In the genomic region with DNA sequence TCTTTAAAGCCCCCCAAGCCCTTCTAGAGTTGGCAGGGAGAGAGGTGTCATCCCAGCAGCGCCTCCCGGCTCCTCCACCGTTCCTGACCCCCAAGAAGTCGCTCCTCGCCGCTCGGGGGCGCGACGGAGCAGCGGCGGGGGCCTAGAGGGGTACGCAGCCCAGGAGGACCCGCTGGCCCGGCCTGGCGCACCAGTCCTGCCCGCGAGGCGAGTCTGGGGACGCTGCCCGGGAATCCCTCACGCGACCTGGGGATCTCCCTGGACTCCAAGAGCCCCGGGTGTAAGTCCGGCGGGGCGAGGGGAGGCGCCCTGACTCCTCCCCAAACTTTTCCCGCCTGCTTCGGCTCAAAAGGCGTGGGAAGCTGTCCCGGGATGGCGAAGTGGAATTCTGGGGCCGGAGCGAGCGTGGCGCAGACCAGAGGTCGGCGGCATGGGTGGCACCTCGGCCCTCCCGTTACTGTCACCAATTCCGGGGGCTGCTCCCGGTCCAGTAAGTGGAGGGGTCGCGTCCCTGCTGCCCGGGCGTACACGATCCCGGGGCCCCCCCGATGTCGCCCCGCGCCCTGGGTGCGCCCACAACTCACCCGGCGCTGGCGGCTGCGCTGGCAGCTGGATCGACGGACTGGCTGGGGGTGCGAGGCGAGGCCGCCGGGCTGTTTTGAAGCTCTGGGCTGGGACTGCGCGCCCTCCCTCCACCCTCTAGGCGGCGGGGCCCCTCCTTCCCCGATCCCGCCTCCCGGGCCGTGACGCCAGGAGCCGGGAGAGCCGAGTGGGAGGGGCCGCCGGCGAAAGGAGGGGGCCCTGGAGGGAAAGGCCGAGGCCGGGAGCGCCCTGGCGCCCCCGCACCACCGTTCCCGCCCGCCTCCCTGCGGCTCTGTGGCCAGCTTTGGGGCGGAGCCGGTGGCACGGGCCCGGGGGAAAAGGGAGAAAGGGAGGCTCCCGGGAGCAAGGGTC, we compare ENCODE assay signal across 8 cellular contexts. TPM values are rescaled to one million over a fixed set of nuclear protein-coding genes. Genes with fewer than 3 reads are reported as not detected.
A peak's percentile ranks its signal among the peaks of the same experiment; 100 is the strongest.
DNase-seq lines count a peak whose midpoint lies in the region; ATAC-seq and TF ChIP-seq lines count a peak whose summit lies in the region.

TSS of gene EMP2 (minus strand) at position 634 of the 954 bp plus-strand sequence. CDS start 32,981 bp downstream, outside the sequence.

- CTCF ChIA-PET in activated B cell treated with CpG ODN at 0.5 μM for 24 hours (lab: Charles Lee) = interaction anchor here (1.0 to 1.1 kb wide), 2 partner anchors 66 to 339 kb away, joined by 3 to 5 read pairs; no protein-coding TSS in a partner anchor

- in situ Hi-C loops in KBM-7 (cut with MboI; ENCODE audit: low pct_unique_long_range_greater_than_20kb, low sequenced_read_pairs) = no loop called here

- H3K9me3 Mint-ChIP-seq in activated B cell treated with CpG ODN at 0.5 μM for 24 hours = no peaks in the 10 kb centered on the region

- POLR2A ChIA-PET in activated B cell treated with CpG ODN at 0.5 μM for 24 hours (lab: Charles Lee) = interaction anchor here (0.5 kb wide), 1 partner anchor 77 kb away, joined by 6 read pairs; no protein-coding TSS in a partner anchor

- H3K36me3 Mint-ChIP-seq in activated B cell treated with CpG ODN at 0.5 μM for 24 hours (ENCODE audit: low read depth) = no peaks in the 10 kb centered on the region

- TF ChIP-seq EP300 in ovary (IDR thresholded peaks at IDR 0.05) = no peak

- H3K9me3 ChIP-seq in ovary = no peaks in the 10 kb centered on the region

- DNase-seq in DMS 273 treated with DMSO at 0.1 percent for 48 hours (lab: John Stamatoyannopoulos, UW) (peak; percentile 52), KBM-7 (peak; percentile 73), activated B cell treated with CpG ODN at 0.5 μM for 24 hours (peak; percentile 27), head of caudate nucleus (peak in 38 of 42 donors; percentile 6 to 63 (median 37)), ovary (peak; percentile 88 to 92 (median 91))

- H3K4me1 ChIP-seq in ovary (ENCODE audit: insufficient read depth) = peaks cover 24% of the 10 kb centered on the region

- intact Hi-C loops in activated B cell treated with CpG ODN at 0.5 μM for 24 hours (cut with micrococcal nuclease) (no loop called here), head of caudate nucleus (cut with DNase I) (no loop called here), ovary (cut with DNase I) (loop anchor here in 3 of 4 donors (5.0 to 10.0 kb wide), 3 partner anchors 38 to 157 kb away; no protein-coding TSS in a partner anchor)

- 0 to 2% (median 1%) methylated on average over 64 to 92 of the region's 92 CpGs for WGBS in ovary, 3 donors

- H3K4me3 ChIP-seq in ovary = peak within 1 kb of the TSS; percentile 84

- peaks cover 7% of the 10 kb centered on the region for H3K4me1 Mint-ChIP-seq in activated B cell treated with CpG ODN at 0.5 μM for 24 hours

- no peaks in the 10 kb centered on the region for H3K27me3 ChIP-seq in ovary

- peak; percentile 45 for ATAC-seq in activated B cell treated with CpG ODN at 0.5 μM for 24 hours (ENCODE audit: low read depth)
- no peak for ATAC-seq in HG03469 (IDR thresholded peaks at IDR 0.05; ENCODE audit: unreplicated experiment)
- ATAC-seq in HG02571 (IDR thresholded peaks at IDR 0.05; ENCODE audit: unreplicated experiment) = no peak
- ATAC-seq in GM18517 (IDR thresholded peaks at IDR 0.05; ENCODE audit: unreplicated experiment) = no peak

- no peak for TF ChIP-seq CTCF in activated B cell treated with CpG ODN at 0.5 μM for 24 hours (IDR thresholded peaks at IDR 0.05)
- TF ChIP-seq CTCF in ovary (IDR thresholded peaks at IDR 0.05) = peak; percentile 50 to 83 (median 83)

- no peaks in the 10 kb centered on the region for H3K36me3 ChIP-seq in ovary

- H3K27me3 Mint-ChIP-seq in activated B cell treated with CpG ODN at 0.5 μM for 24 hours = peaks cover 43% of the 10 kb centered on the region

- peak within 1 kb of the TSS; percentile 71 for H3K4me3 Mint-ChIP-seq in activated B cell treated with CpG ODN at 0.5 μM for 24 hours

- H3K27ac Mint-ChIP-seq in activated B cell treated with CpG ODN at 0.5 μM for 24 hours = no peak within 1 kb of the TSS

- peak within 1 kb of the TSS; percentile 94 to 99 for H3K27ac ChIP-seq in ovary

- TF ChIP-seq POLR2A in ovary (IDR thresholded peaks at IDR 0.05) = peak; percentile 86

RNA-seq across cellular contexts. Expression of gene EMP2, which starts in this region (rescaled TPM):
- total RNA-seq in activated B cell treated with CpG ODN at 0.5 μM for 24 hours (0.20 TPM in 1 of 2 replicates, not detected in the other), ovary (10 to 100 TPM; 38.9 to 97.7 (median 83.0) TPM)
- 100 to 1,000 TPM in 1 of 2 donors, 10 to 100 TPM in 1; 43.8 to 114 TPM for polyA plus RNA-seq in ovary

Comparison
In these comparisons a context has a peak if more than half of its experiments do, and no peak if none do; other contexts are left out.
1. RNA of gene EMP2 (total RNA-seq): 38.9 to 97.7 TPM in ovary; 0.20 TPM in activated B cell treated with CpG ODN at 0.5 μM for 24 hours; every median in the first group is over 10 times any median in the second.
2. Peak in DNase-seq and ATAC-seq in activated B cell treated with CpG ODN at 0.5 μM for 24 hours; RNA of the gene not detected or under 1 TPM.
3. DNase-seq: peak in every context shown above with its lines; median percentile 91 in ovary; 73 in KBM-7; 52 in DMS 273 treated with DMSO at 0.1 percent for 48 hours; 37 in head of caudate nucleus; 27 in activated B cell treated with CpG ODN at 0.5 μM for 24 hours.
4. intact Hi-C loops: an anchor here in ovary (5.0 to 10.0 kb wide); none called in activated B cell treated with CpG ODN at 0.5 μM for 24 hours and head of caudate nucleus.